ENCODE assay signal across 20 cellular contexts in the genomic region with DNA sequence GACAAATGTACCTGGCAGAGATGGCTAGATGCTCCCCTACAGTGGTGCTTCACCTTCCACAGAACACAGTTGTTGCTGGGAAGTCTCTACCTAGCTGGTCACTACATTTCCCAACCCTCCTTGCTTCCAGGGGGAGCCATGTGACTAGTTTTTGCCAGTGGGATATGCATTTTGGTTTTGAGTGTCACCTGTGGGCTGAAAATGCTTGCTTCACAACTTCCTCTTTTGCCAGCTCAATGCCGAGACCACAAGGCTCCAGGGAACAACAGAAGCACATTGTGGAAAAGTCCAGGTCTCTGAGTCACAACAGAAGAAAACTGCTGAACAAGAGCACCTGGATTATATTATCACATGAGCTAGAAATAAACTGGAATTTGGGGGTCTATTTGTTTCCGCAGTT. TPM values are rescaled to one million over a fixed set of nuclear protein-coding genes. Genes with fewer than 3 reads are reported as not detected.
DNase-seq lines count a peak whose midpoint lies in the region; ATAC-seq, FAIRE-seq and TF ChIP-seq lines count a peak whose summit lies in the region.
"Had no signal": no experiment of that assay in that cellular context is flagged by ENCODE, and none has a peak within 500 bp of the region (broad histone marks: within the 10 kb centered on the region; RNA-seq: fewer than 3 reads in every experiment).

No MANE protein-coding gene starts in this region.

- no peak for TF ChIP-seq RAD21 in GM12878 (IDR thresholded peaks at IDR 0.05; ENCODE audit: insufficient read depth, low read depth, low read length)

- POLR2A ChIA-PET in GM12878 (lab: Charles Lee) (no interaction called here), RWPE1 (lab: Yijun Ruan, JAX; ENCODE audit: low non-redundant PET) (no interaction called here)

- 0% methylated on average over 2 of the region's 2 CpGs for WGBS in GM12878 (ENCODE audit: insufficient coverage, insufficient replicate concordance, low lambda C conversion rate, missing lambda C conversion rate)
- 45 to 85% (median 57%) methylated on average over 2 of the region's 2 CpGs for WGBS in ovary, 3 donors
- WGBS in psoas muscle, 3 donors: 53 to 79% (median 75%) methylated on average over 2 of the region's 2 CpGs

- TF ChIP-seq CTCF in GM12878 (IDR thresholded peaks at IDR 0.05 in 2 of 3, conservative IDR thresholded peaks at IDR 0.05 in 1 of 3; ENCODE audit: control insufficient read depth in 2 of 3, extremely low read depth in 1 of 3, insufficient read depth in 1 of 3, low read depth in 3 of 3, low read length in 3 of 3) (no peak), ovary (IDR thresholded peaks at IDR 0.05) (no peak), RWPE1 (conservative IDR thresholded peaks at IDR 0.05; ENCODE audit: low read depth) (no peak), psoas muscle (IDR thresholded peaks at IDR 0.05) (no peak)

- H3K27me3 ChIP-seq in GM12878 (replicated peaks in 1 of 2; ENCODE audit: control insufficient read depth in 2 of 2, insufficient read depth in 2 of 2, low read length in 1 of 2) (no peaks in the 10 kb centered on the region), ovary (no peaks in the 10 kb centered on the region), psoas muscle (ENCODE audit: insufficient read depth in 3 of 3, low read length in 2 of 3) (no peaks in the 10 kb centered on the region)
- H3K27me3 ChIP-seq: BE2C, right atrium auricular region had no signal

- BruUV-seq in GM12878 (replicated peaks; lab: Mats Ljungman, UMichigan): no TSS peak

- TF ChIP-seq EP300 in GM12878 (IDR thresholded peaks at IDR 0.05; ENCODE audit: borderline replicate concordance in 1 of 2, control insufficient read depth in 1 of 2, low read depth in 2 of 2, low read length in 2 of 2) (no peak), ovary (IDR thresholded peaks at IDR 0.05) (no peak)

- H3K4me1 Mint-ChIP-seq in memory B cell: peaks cover 5% of the 10 kb centered on the region
- H3K4me1 Mint-ChIP-seq: naive thymus-derived CD8-positive, alpha-beta T cell; stimulated activated naive CD8-positive, alpha-beta T cell treated with anti-CD3 and anti-CD28 coated beads, Interleukin-15, amount 100 ng/mL, for 72 hours; T-helper 17 cell had no signal

- H3K79me2 ChIP-seq in GM12878 (ENCODE audit: control insufficient read depth, insufficient read depth, low read length): no peaks in the 10 kb centered on the region

- TF ChIP-seq POLR2A in GM12878 (IDR thresholded peaks at IDR 0.05; ENCODE audit: low read depth, low read length) (no peak), ovary (IDR thresholded peaks at IDR 0.05) (no peak)

- H3K9me3 ChIP-seq in GM12878 (replicated peaks; ENCODE audit: control insufficient read depth, insufficient read depth, low read length) (no peaks in the 10 kb centered on the region), ovary (no peaks in the 10 kb centered on the region), psoas muscle (no peaks in the 10 kb centered on the region)
- H3K9me3 ChIP-seq: BE2C, right atrium auricular region had no signal

- H3K27ac Mint-ChIP-seq in memory B cell: no peak overlapping the region
- H3K27ac Mint-ChIP-seq: naive thymus-derived CD8-positive, alpha-beta T cell; T-helper 17 cell had no signal

- H3K9ac ChIP-seq in GM12878 (ENCODE audit: control insufficient read depth, insufficient read depth, low read length): no peak overlapping the region
- H3K9ac ChIP-seq: KMS-11 had no signal

- CTCF ChIA-PET in GM12878 (lab: Yijun Ruan, JAX) (interaction anchor here (0.9 to 1.2 kb wide), 3 partner anchors 9 to 225 kb away, joined by 3 to 4 read pairs (median 3); no protein-coding TSS in a partner anchor), RWPE1 (lab: Yijun Ruan, JAX) (no interaction called here)

- FAIRE-seq in GM12878 (lab: Jason Lieb, UNC): no peak
- FAIRE-seq: astrocyte, GM12892 had no signal

- H3K4me3 Mint-ChIP-seq in memory B cell: no peak overlapping the region
- H3K4me3 Mint-ChIP-seq: naive thymus-derived CD8-positive, alpha-beta T cell; stimulated activated naive CD8-positive, alpha-beta T cell treated with anti-CD3 and anti-CD28 coated beads, Interleukin-15, amount 100 ng/mL, for 72 hours; T-helper 17 cell had no signal

- peak; percentile 63 for ATAC-seq in GM12878
- ATAC-seq in memory B cell (ENCODE audit: low read depth): peak; percentile 72
- ATAC-seq in psoas muscle: no peak
- ATAC-seq: left cardiac atrium; naive thymus-derived CD8-positive, alpha-beta T cell; stimulated activated naive CD8-positive, alpha-beta T cell treated with anti-CD3 and anti-CD28 coated beads, Interleukin-15, amount 100 ng/mL, for 72 hours; T-helper 17 cell had no signal

- H3K36me3 ChIP-seq in GM12878 (ENCODE audit: control insufficient read depth in 2 of 2, insufficient read depth in 2 of 2, low read length in 1 of 2) (no peaks in the 10 kb centered on the region), ovary (no peaks in the 10 kb centered on the region), psoas muscle (ENCODE audit: insufficient read depth in 1 of 2, low read depth in 1 of 2) (no peaks in the 10 kb centered on the region)
- H3K36me3 ChIP-seq: BE2C, right atrium auricular region had no signal

- no peak overlapping the region for H2AFZ ChIP-seq in GM12878 (ENCODE audit: control insufficient read depth, low read depth, low read length)

- no peak overlapping the region for H3K4me3 ChIP-seq in GM12878
- H3K4me3 ChIP-seq in ovary: no peak overlapping the region
- no peak overlapping the region for H3K4me3 ChIP-seq in psoas muscle
- H3K4me3 ChIP-seq: right atrium auricular region had no signal

- no peaks in the 10 kb centered on the region for H3K36me3 Mint-ChIP-seq in memory B cell
- H3K36me3 Mint-ChIP-seq: naive thymus-derived CD8-positive, alpha-beta T cell had no signal

- no peak overlapping the region for H3K4me2 ChIP-seq in GM12878 (ENCODE audit: control insufficient read depth, insufficient read depth)
- H3K4me2 ChIP-seq: KMS-11 had no signal

- H3K27ac ChIP-seq in GM12878 (ENCODE audit: control insufficient read depth, insufficient read depth) (no peak overlapping the region), ovary (no peak overlapping the region), RWPE1 (no peak overlapping the region), psoas muscle (no peak overlapping the region)
- H3K27ac ChIP-seq: KMS-11, right atrium auricular region had no signal

- H3K27me3 Mint-ChIP-seq in memory B cell: peaks cover 6% of the 10 kb centered on the region

- peak; percentile 22 for DNase-seq in GDM1 (lab: John Stamatoyannopoulos, UW)
- DNase-seq in NCI-H2107 (lab: John Stamatoyannopoulos, UW): peak; percentile 15
- no peak for DNase-seq in GM12878 (ENCODE audit: low read depth, low spot score)
- DNase-seq in memory B cell (ENCODE audit: low spot score in 2 of 2): peak in 1 of 2 donors; percentile 11
- no peak for DNase-seq in ovary
- no peak for DNase-seq in G401 (ENCODE audit: low spot score)
- DNase-seq in RWPE1 (ENCODE audit: low spot score): no peak
- DNase-seq in psoas muscle: no peak
- DNase-seq: activated CD4-positive, alpha-beta T cell treated with anti-CD3 and anti-CD28 coated beads, Interleukin-2, amount 50 U/mL, for 4 hours; BE2C; DMS79; left cardiac atrium; naive thymus-derived CD8-positive, alpha-beta T cell; NCI-H2171; stimulated activated naive CD8-positive, alpha-beta T cell treated with anti-CD3 and anti-CD28 coated beads, Interleukin-15, amount 100 ng/mL, for 72 hours; T-helper 17 cell had no signal

- H3K4me1 ChIP-seq in GM12878 (ENCODE audit: control insufficient read depth, insufficient read depth, low read length) (no peaks in the 10 kb centered on the region), ovary (ENCODE audit: insufficient read depth) (no peaks in the 10 kb centered on the region), psoas muscle (no peaks in the 10 kb centered on the region)
- H3K4me1 ChIP-seq: BE2C, right atrium auricular region had no signal

- peaks cover 2% of the 10 kb centered on the region for H3K9me3 Mint-ChIP-seq in memory B cell
- H3K9me3 Mint-ChIP-seq: naive thymus-derived CD8-positive, alpha-beta T cell; stimulated activated naive CD8-positive, alpha-beta T cell treated with anti-CD3 and anti-CD28 coated beads, Interleukin-15, amount 100 ng/mL, for 72 hours had no signal

- RAD21 ChIA-PET in GM12878 (lab: Charles Lee; ENCODE audit: unreplicated experiment): interaction anchor here (0.9 kb wide), 1 partner anchor 19 kb away, joined by 3 read pairs; no protein-coding TSS in a partner anchor

- intact Hi-C loops in GM12878 (cut with micrococcal nuclease; ENCODE audit: unreplicated experiment) (no loop called here), ovary (cut with DNase I) (no loop called here), psoas muscle (cut with DNase I) (no loop called here)

- no peaks in the 10 kb centered on the region for H4K20me1 ChIP-seq in GM12878 (ENCODE audit: control insufficient read depth, insufficient read depth)

- in situ Hi-C loops in GM12878 (cut with MboI): no loop called here
- in situ Hi-C loops in G401 (cut with HindIII; ENCODE audit: low sequenced_read_pairs): no loop called here

- SMC1A ChIA-PET in GM12878 (lab: Charles Lee; ENCODE audit: uncharacterized antibody, unreplicated experiment): interaction anchor here (1.0 to 1.3 kb wide), 4 partner anchors 10 to 24 kb away, joined by 3 to 4 read pairs (median 3); no protein-coding TSS in a partner anchor

TF ChIP-seq in GM12878, 131 proteins besides CTCF, POLR2A, EP300 and RAD21 (continues in another document):
- no peak for TF ChIP-seq RBBP5 (conservative IDR thresholded peaks at IDR 0.05)

RNA-seq across cellular contexts. Expression of a gene that starts 48.5 kb away (rescaled TPM):
- 36.5 and 38.0 TPM in 2 replicates for total RNA-seq in GM12878 (2013; cell fraction: nucleolus; rRNA removed)
- total RNA-seq in GM12878 (2014; rRNA removed) (9.0 and 11.0 TPM in 2 replicates), GM12878 (2014; rRNA removed; fragmentation: Illumina TruSeq; extraction: Trizol) (10.4 and 12.2 TPM in 2 replicates), GM12878 (2021) (12.2 and 13.4 TPM in 2 replicates), ovary (100 to 1,000 TPM in 5 of 7 donors, 10 to 100 TPM in 2; 78.7 to 206 (median 148) TPM), psoas muscle (10 to 100 TPM; 56.9 to 81.8 (median 64.4) TPM)
- polyA plus RNA-seq in GM12878 (2011; ENCODE audit: low read depth): 3.2 TPM
- polyA plus RNA-seq in GM12878 (2011; rRNA removed) (19.6 and 36.4 TPM in 2 replicates), GM12878 (2014; fragmentation: Illumina TruSeq; extraction: Trizol) (6.0 and 8.5 TPM in 2 replicates), GM12878 (2014; fragmentation: Nextera tagmentation; extraction: Ambion mirVana) (1 to 10 TPM in 1 of 2 experiments, under 1 TPM in 1; 0.91 to 2.1 TPM), GM12878 (2014; rRNA removed) (2.3 and 3.0 TPM in 2 replicates), GM12878 (2016; fragmentation: Nextera tagmentation; extraction: Ambion mirVana) (1 to 10 TPM; 6.5 to 7.9 TPM), ovary (10 to 100 TPM; 20.6 to 37.6 TPM), psoas muscle (10 to 100 TPM; 12.8 to 34.7 (median 34.3) TPM)
- polyA plus RNA-seq in GM12878 (2011; cell fraction: cytosol; rRNA removed): 5.4 and 6.9 TPM in 2 replicates
- polyA plus RNA-seq in GM12878 (2011; cell fraction: nucleus; rRNA removed): 9.3 and 11.0 TPM in 2 replicates
- polyA plus RNA-seq in GM12878 (2012): 5.1 and 5.8 TPM in 2 replicates
- 33.5 and 54.1 TPM in 2 replicates for polyA minus RNA-seq in GM12878 (2011; rRNA and poly(A)+ RNA removed)
- 19.1 and 22.0 TPM in 2 replicates for polyA minus RNA-seq in GM12878 (2011; cell fraction: cytosol; rRNA and poly(A)+ RNA removed)
- polyA minus RNA-seq in GM12878 (2011; cell fraction: nucleus; rRNA and poly(A)+ RNA removed): 18.0 and 23.2 TPM in 2 replicates
- total RNA-seq in G401 (2014; rRNA removed; shearing (Covaris generic)): 27.1 and 43.6 TPM in 2 replicates

Comparison
In these comparisons a context has a peak if more than half of its experiments do, and no peak if none do; other contexts are left out.
1. DNase-seq: peak in GDM1 (single experiment) and NCI-H2107 (single experiment); none in GM12878 (single experiment), ovary (0 of 5), G401 (single experiment), RWPE1 (single experiment) and psoas muscle (0 of 2).
2. ATAC-seq: peak in GM12878 (single experiment) and memory B cell (single experiment); none in psoas muscle (0 of 4).